19 cellular contexts compared by ENCODE assay signal in genomic region chr6:23499549-23499948, GRCh38.
DNase-seq lines count a peak whose midpoint lies in the region; ATAC-seq, FAIRE-seq and TF ChIP-seq lines count a peak whose summit lies in the region.
"Had no signal": no experiment of that assay in that cellular context is flagged by ENCODE, and none has a peak within 500 bp of the region (broad histone marks: within the 10 kb centered on the region; RNA-seq: fewer than 3 reads in every experiment).

No MANE protein-coding gene starts in this region.

- no peak overlapping the region for H2AFZ ChIP-seq in HepG2 (ENCODE audit: low read length)
- H2AFZ ChIP-seq: GM23338 had no signal

- no peak for TF ChIP-seq EP300 in HepG2 (IDR thresholded peaks at IDR 0.05; ENCODE audit: low read depth in 2 of 2, low read length in 2 of 2)
- no peak for TF ChIP-seq EP300 in HepG2 (CRISPR knock-in tag; IDR thresholded peaks at IDR 0.05; ENCODE audit: borderline replicate concordance)

- no peak overlapping the region for H3K9ac ChIP-seq in HepG2 (ENCODE audit: insufficient read depth, low read depth, low read length)
- H3K9ac ChIP-seq: BLaER1 had no signal

- in situ Hi-C loops in HepG2 (cut with HindIII; ENCODE audit: extremely low pct_ligation_motif_present, low pct_unique_long_range_greater_than_20kb), result no loop called here

- no peak for TF ChIP-seq RAD21 in HepG2 (CRISPR knock-in tag; IDR thresholded peaks at IDR 0.05)

- intact Hi-C loops in right lobe of liver (cut with DNase I) (no loop called here), HepG2 (cut with micrococcal nuclease; ENCODE audit: unreplicated experiment) (no loop called here), breast epithelium (cut with DNase I; ENCODE audit: low total_unique reads) (no loop called here)

- CTCF ChIA-PET in HepG2 (lab: Yijun Ruan, JAX; ENCODE audit: low intra/inter-chr PET ratio, low total read pairs), result no interaction called here

- no peaks in the 10 kb centered on the region for H3K9me3 ChIP-seq in right lobe of liver
- H3K9me3 ChIP-seq in HepG2 (ENCODE audit: low read length), result 0 out of 2 replicates have a peak, but pooled peaks cover 12% of the 10 kb centered on the region
- H3K9me3 ChIP-seq in breast epithelium, result peaks cover 0 to 7% of the 10 kb centered on the region in 2 donors
- H3K9me3 ChIP-seq: BLaER1, Caco-2 had no signal

- no peaks in the 10 kb centered on the region for H3K36me3 ChIP-seq in right lobe of liver
- H3K36me3 ChIP-seq in HepG2 (replicated peaks in 1 of 2; ENCODE audit: control insufficient read depth in 1 of 2, insufficient read depth in 2 of 2, low read length in 2 of 2), result no peaks in the 10 kb centered on the region
- H3K36me3 ChIP-seq in breast epithelium, result no peaks in the 10 kb centered on the region
- H3K36me3 ChIP-seq: BLaER1 had no signal

- H3K4me3 ChIP-seq in right lobe of liver, result no peak overlapping the region
- H3K4me3 ChIP-seq in HepG2 (replicated peaks in 1 of 3; ENCODE audit: insufficient read depth in 1 of 3, low read depth in 2 of 3, low read length in 3 of 3), result no peak overlapping the region
- no peak overlapping the region for H3K4me3 ChIP-seq in breast epithelium
- H3K4me3 ChIP-seq: BLaER1, GM23338 had no signal

- no peak overlapping the region for H3K27ac ChIP-seq in right lobe of liver
- H3K27ac ChIP-seq in HepG2 (ENCODE audit: extremely low read length, insufficient read depth, low read length), result no peak overlapping the region
- no peak overlapping the region for H3K27ac ChIP-seq in breast epithelium
- H3K27ac ChIP-seq: 22Rv1, BLaER1 had no signal

- no TSS peak for BruUV-seq in HepG2 (replicated peaks; lab: Mats Ljungman, UMichigan)

- H3K27me3 ChIP-seq in right lobe of liver, result no peaks in the 10 kb centered on the region
- no peaks in the 10 kb centered on the region for H3K27me3 ChIP-seq in HepG2 (ENCODE audit: control insufficient read depth in 1 of 2, insufficient read depth in 2 of 2, low read length in 2 of 2)
- no peaks in the 10 kb centered on the region for H3K27me3 ChIP-seq in breast epithelium
- H3K27me3 ChIP-seq: BLaER1 had no signal

- TF ChIP-seq POLR2A in right lobe of liver (IDR thresholded peaks at IDR 0.05) (no peak), HepG2 (IDR thresholded peaks at IDR 0.05; ENCODE audit: insufficient read depth in 1 of 2, low read depth in 2 of 2, low read length in 2 of 2) (no peak), breast epithelium (IDR thresholded peaks at IDR 0.05) (no peak)

- FAIRE-seq in HepG2 (lab: Jason Lieb, UNC), result no peak
- FAIRE-seq: G401.6, GM12891 had no signal

- TF ChIP-seq CTCF in right lobe of liver (IDR thresholded peaks at IDR 0.05), result no peak
- TF ChIP-seq CTCF in HepG2 (CRISPR knock-in tag; IDR thresholded peaks at IDR 0.05), result no peak
- no peak for TF ChIP-seq CTCF in breast epithelium (IDR thresholded peaks at IDR 0.05)

- H3K79me2 ChIP-seq in HepG2 (ENCODE audit: insufficient read depth, low read length), result no peaks in the 10 kb centered on the region

- ATAC-seq in right lobe of liver (peak; percentile 43 to 80 (median 73)), HepG2 (no peak), HG03521 (IDR thresholded peaks at IDR 0.05; ENCODE audit: unreplicated experiment) (no peak)
- ATAC-seq: GM23338 had no signal

- H4K20me1 ChIP-seq in HepG2 (ENCODE audit: insufficient read depth, low read length), result no peaks in the 10 kb centered on the region
- H4K20me1 ChIP-seq: BLaER1 had no signal

- DNase-seq in NCI-H1092 treated with DMSO at 0.1 percent for 48 hours (lab: John Stamatoyannopoulos, UW), result peak; percentile 1
- no peak for DNase-seq in NCI-H1092 (lab: John Stamatoyannopoulos, UW)
- DNase-seq in right lobe of liver, result no peak
- no peak for DNase-seq in HepG2 (ENCODE audit: low spot score)
- peak; percentile 11 for DNase-seq in NCI-H69 (lab: John Stamatoyannopoulos, UW)
- no peak for DNase-seq in breast epithelium (ENCODE audit: low spot score in 2 of 2)
- no peak for DNase-seq in activated CD4-positive, alpha-beta T cell treated with anti-CD3 and anti-CD28 coated beads, Interleukin-2, amount 50 U/mL, for 4 hours
- DNase-seq: AML-193; Caco-2; CD8-positive, alpha-beta memory T cell; DMS79 treated with DMSO at 0.1 percent for 48 hours; EL; H7 had no signal

- POLR2A ChIA-PET in HepG2 (lab: Yijun Ruan, JAX), result no interaction called here

- H3K4me1 ChIP-seq in right lobe of liver (peaks cover 0 to 5% (median 0%) of the 10 kb centered on the region in 4 donors), HepG2 (ENCODE audit: insufficient read depth, low read length) (no peaks in the 10 kb centered on the region), breast epithelium (no peaks in the 10 kb centered on the region)
- H3K4me1 ChIP-seq: Caco-2 had no signal

- no peak overlapping the region for H3K4me2 ChIP-seq in HepG2 (ENCODE audit: low read depth, low read length)
- H3K4me2 ChIP-seq: BLaER1, GM23338 had no signal

- WGBS in right lobe of liver (ENCODE audit: insufficient coverage, low coverage, low lambda C conversion rate, missing lambda C conversion rate), result 84% methylated on average over 1 of the region's 1 CpG
- 27% methylated on average over 1 of the region's 1 CpG for WGBS in HepG2 (ENCODE audit: low lambda C conversion rate)

TF ChIP-seq in HepG2, 621 proteins besides CTCF, POLR2A, EP300 and RAD21:
- no peak for TF ChIP-seq ZNF749 (CRISPR knock-in tag; IDR thresholded peaks at IDR 0.05; ENCODE audit: borderline replicate concordance)
- TF ChIP-seq, protein P1, sequence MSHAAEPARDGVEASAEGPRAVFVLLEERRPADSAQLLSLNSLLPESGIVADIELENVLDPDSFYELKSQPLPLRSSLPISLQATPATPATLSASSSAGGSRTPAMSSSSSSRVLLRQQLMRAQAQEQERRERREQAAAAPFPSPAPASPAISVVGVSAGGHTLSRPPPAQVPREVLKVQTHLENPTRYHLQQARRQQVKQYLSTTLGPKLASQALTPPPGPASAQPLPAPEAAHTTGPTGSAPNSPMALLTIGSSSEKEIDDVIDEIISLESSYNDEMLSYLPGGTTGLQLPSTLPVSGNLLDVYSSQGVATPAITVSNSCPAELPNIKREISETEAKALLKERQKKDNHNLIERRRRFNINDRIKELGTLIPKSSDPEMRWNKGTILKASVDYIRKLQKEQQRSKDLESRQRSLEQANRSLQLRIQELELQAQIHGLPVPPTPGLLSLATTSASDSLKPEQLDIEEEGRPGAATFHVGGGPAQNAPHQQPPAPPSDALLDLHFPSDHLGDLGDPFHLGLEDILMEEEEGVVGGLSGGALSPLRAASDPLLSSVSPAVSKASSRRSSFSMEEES (CRISPR knock-in tag; IDR thresholded peaks at IDR 0.05), result no peak
- no peak for TF ChIP-seq ATF7 (IDR thresholded peaks at IDR 0.05)
- no peak for TF ChIP-seq ATF7 (CRISPR knock-in tag; IDR thresholded peaks at IDR 0.05)
- TF ChIP-seq ZNF180 (CRISPR knock-in tag; IDR thresholded peaks at IDR 0.05; ENCODE audit: borderline replicate concordance, low read depth), result no peak
- TF ChIP-seq IRX3 (CRISPR knock-in tag; IDR thresholded peaks at IDR 0.05; ENCODE audit: borderline replicate concordance, low read depth), result no peak
- TF ChIP-seq ARNT2 (CRISPR knock-in tag; IDR thresholded peaks at IDR 0.05; ENCODE audit: low read depth), result no peak
- no peak for TF ChIP-seq ZNF737 (CRISPR knock-in tag; IDR thresholded peaks at IDR 0.05; ENCODE audit: borderline replicate concordance)
- no peak for TF ChIP-seq RBFOX2 (IDR thresholded peaks at IDR 0.05; ENCODE audit: low read depth, low read length)
TF ChIP-seq in HepG2: peak in this region for 0.

Comparison
In these comparisons a context has a peak if more than half of its experiments do, and no peak if none do; other contexts are left out.
1. DNase-seq: peak in NCI-H1092 treated with DMSO at 0.1 percent for 48 hours (single experiment) and NCI-H69 (single experiment); none in NCI-H1092 (single experiment), right lobe of liver (0 of 3), HepG2 (single experiment), breast epithelium (0 of 2) and activated CD4-positive, alpha-beta T cell treated with anti-CD3 and anti-CD28 coated beads, Interleukin-2, amount 50 U/mL, for 4 hours (0 of 2).
2. ATAC-seq: peak in right lobe of liver (4 of 4); none in HepG2 (single experiment) and HG03521 (single experiment).